ENCODE assay signal across 8 cellular contexts in genomic region chr1:2212542-2213491, GRCh38. TPM values are rescaled to one million over a fixed set of nuclear protein-coding genes. Genes with fewer than 3 reads are reported as not detected.
DNase-seq lines count a peak whose midpoint lies in the region; ATAC-seq and TF ChIP-seq lines count a peak whose summit lies in the region.

No MANE protein-coding gene starts in this region.

- DNase-seq in AG09319 (ENCODE audit: extremely low read depth, low read depth): peak; percentile 91
- DNase-seq in HAP-1 (ENCODE audit: low spot score in 2 of 2): peak; percentile 83 to 92
- peak; percentile 42 to 49 for DNase-seq in T47D (ENCODE audit: low read depth in 1 of 2, low spot score in 1 of 2)
- DNase-seq in hepatocyte (ENCODE audit: low spot score): peak; percentile 95
- DNase-seq in posterior vena cava (ENCODE audit: low spot score): peak; percentile 97

- H3K27ac ChIP-seq in hepatocyte: peak overlapping the region; percentile 93

- TF ChIP-seq CTCF in AG09319 (IDR thresholded peaks at IDR 0.05; ENCODE audit: low read depth, low read length) (peak; percentile 23), hepatocyte (IDR thresholded peaks at IDR 0.05; ENCODE audit: poor library complexity) (peak; percentile 17)

- H2AFZ ChIP-seq in hepatocyte: peak overlapping the region; percentile 62

- 36% methylated on average over 43 of the region's 49 CpGs for WGBS in hepatocyte (ENCODE audit: low lambda C conversion rate, missing lambda C conversion rate)

- H3K27me3 ChIP-seq in HAP-1 (ENCODE audit: low read depth): no peaks in the 10 kb centered on the region
- no peaks in the 10 kb centered on the region for H3K27me3 ChIP-seq in hepatocyte

- H3K36me3 ChIP-seq in HAP-1 (replicated peaks): no peaks in the 10 kb centered on the region
- no peaks in the 10 kb centered on the region for H3K36me3 ChIP-seq in hepatocyte (replicated peaks; ENCODE audit: insufficient read depth, low read depth)

- H3K9me3 ChIP-seq in HAP-1 (no peaks in the 10 kb centered on the region), hepatocyte (ENCODE audit: low read depth) (no peaks in the 10 kb centered on the region)

- H3K4me2 ChIP-seq in hepatocyte: peak overlapping the region; percentile 80

- no peaks in the 10 kb centered on the region for H3K79me2 ChIP-seq in hepatocyte

- ATAC-seq in SK-N-SH treated with all-trans-retinoic acid at 6 μM for 48 hours: peak; percentile 66
- ATAC-seq in HG03460 (IDR thresholded peaks at IDR 0.05; ENCODE audit: unreplicated experiment): no peak
- ATAC-seq in GM19023 (IDR thresholded peaks at IDR 0.05; ENCODE audit: unreplicated experiment): no peak

- H3K4me1 ChIP-seq in HAP-1 (peaks cover 14% of the 10 kb centered on the region), hepatocyte (ENCODE audit: insufficient read depth) (peaks cover 52% of the 10 kb centered on the region)

- in situ Hi-C loops in HAP-1 (cut with MboI; ENCODE audit: low sequenced_read_pairs): no loop called here
- in situ Hi-C loops in T47D (cut with HindIII; ENCODE audit: low pct_unique_long_range_greater_than_20kb, low sequenced_read_pairs): no loop called here

- H3K4me3 ChIP-seq in HAP-1 (peak overlapping the region; percentile 8), hepatocyte (no peak overlapping the region)

- no peaks in the 10 kb centered on the region for H3K9me2 ChIP-seq in hepatocyte (replicated peaks; ENCODE audit: insufficient read depth)

- intact Hi-C loops in posterior vena cava (cut with DNase I): no loop called here

- H4K20me1 ChIP-seq in hepatocyte (ENCODE audit: insufficient read depth, poor library complexity, severe bottlenecking): no peaks in the 10 kb centered on the region

TF ChIP-seq in SK-N-SH treated with all-trans-retinoic acid at 6 μM for 48 hours, 23 proteins besides CTCF, POLR2A, EP300 and RAD21:
- TF ChIP-seq CSDC2 (CRISPR knock-in tag; IDR thresholded peaks at IDR 0.05): peak; percentile 58; the same call in 1 of the 2 replicates
- TF ChIP-seq ZFP30 (CRISPR knock-in tag; IDR thresholded peaks at IDR 0.05): no peak
- 0 out of 2 replicates have a peak, but pooled peaks have one; percentile 14 for TF ChIP-seq SNAI2 (CRISPR knock-in tag; IDR thresholded peaks at IDR 0.05)
- no peak for TF ChIP-seq ZNF8 (CRISPR knock-in tag; IDR thresholded peaks at IDR 0.05)
- peak; percentile 72 for TF ChIP-seq ZFP3 (CRISPR knock-in tag; IDR thresholded peaks at IDR 0.05)
- TF ChIP-seq TCF4 (CRISPR knock-in tag; IDR thresholded peaks at IDR 0.05; ENCODE audit: borderline replicate concordance): no peak

RNA-seq across cellular contexts. Expression of gene SKI, which starts 15.3 kb away (rescaled TPM):
- total RNA-seq in hepatocyte: 17.1 and 21.9 TPM in 2 replicates
- polyA plus RNA-seq in hepatocyte: 5.1 and 6.9 TPM in 2 replicates
- total RNA-seq in posterior vena cava: 100 to 1,000 TPM; 104 to 111 TPM

RNA-seq across cellular contexts. Expression of gene FAAP20, which starts 18.2 kb away (rescaled TPM):
- total RNA-seq in hepatocyte: 24.9 and 36.6 TPM in 2 replicates
- polyA plus RNA-seq in hepatocyte: 117 and 135 TPM in 2 replicates
- 10 to 100 TPM; 50.7 to 52.9 TPM for total RNA-seq in posterior vena cava

Comparison
In these comparisons a context has a peak if more than half of its experiments do, and no peak if none do; other contexts are left out.
1. DNase-seq: peak in every context shown above with its lines; median percentile 97 in posterior vena cava; 95 in hepatocyte; 91 in AG09319; 88 in HAP-1; 46 in T47D.